19 cellular contexts compared by ENCODE assay signal in genomic region chr1:70211536-70211935, GRCh38. TPM values are rescaled to one million over a fixed set of nuclear protein-coding genes. Genes with fewer than 3 reads are reported as not detected.
DNase-seq lines count a peak whose midpoint lies in the region; ATAC-seq and TF ChIP-seq lines count a peak whose summit lies in the region.
"Had no signal": no experiment of that assay in that cellular context is flagged by ENCODE, and none has a peak within 500 bp of the region (broad histone marks: within the 10 kb centered on the region; RNA-seq: fewer than 3 reads in every experiment).

No MANE protein-coding gene starts in this region.

- H2AFZ ChIP-seq in DND-41 (ENCODE audit: low read depth, low read length) = no peak overlapping the region

- H4K20me1 ChIP-seq in DND-41 (ENCODE audit: insufficient read depth, low read length) = peaks cover 21% of the 10 kb centered on the region

- peak overlapping the region; percentile 5; the same call in 1 of the 2 replicates for H3K4me2 ChIP-seq in DND-41 (ENCODE audit: insufficient read depth, low read length)

- H3K36me3 Mint-ChIP-seq in activated T-cell treated with anti-CD3 and anti-CD28 coated beads, Interleukin-2, amount 50 U/mL, for 24 hours (ENCODE audit: low read depth) = peaks cover 73% of the 10 kb centered on the region
- H3K36me3 Mint-ChIP-seq in activated T-cell treated with anti-CD3 and anti-CD28 coated beads, Interleukin-2, amount 50 U/mL, for 4 hours (ENCODE audit: insufficient read depth) = peaks cover 17% of the 10 kb centered on the region
- H3K36me3 Mint-ChIP-seq in activated T-helper 17 cell treated with anti-CD3 and anti-CD28 coated beads, Interleukin-2, amount 50 U/mL, for 72 hours (ENCODE audit: low read depth) = peaks cover 65% of the 10 kb centered on the region
- peaks cover 0 to 7% (median 6%) of the 10 kb centered on the region in 3 donors for H3K36me3 Mint-ChIP-seq in immature natural killer cell
- peaks cover 2% of the 10 kb centered on the region for H3K36me3 Mint-ChIP-seq in mesothelial cell of epicardium

- no peak for DNase-seq in activated T-cell treated with anti-CD3 and anti-CD28 coated beads, Interleukin-2, amount 50 U/mL, for 24 hours
- no peak for DNase-seq in activated T-cell treated with anti-CD3 and anti-CD28 coated beads, Interleukin-2, amount 50 U/mL, for 4 hours
- no peak for DNase-seq in DND-41
- DNase-seq in immature natural killer cell = no peak
- no peak for DNase-seq in caudate nucleus (lab: John Stamatoyannopoulos, UW)
- DNase-seq in mesothelial cell of epicardium (ENCODE audit: low spot score in 2 of 2, unreplicated experiment in 2 of 2) = no peak
- DNase-seq: ACHN; CD8-positive, alpha-beta T cell; NCI-H1436 treated with DMSO at 0.1 percent for 48 hours; NCI-H2081 treated with DMSO at 0.1 percent for 48 hours; NCI-H345; NCI-H526 treated with DMSO at 0.1 percent for 48 hours; NK-92 treated with Interleukin-12 subunit alpha and Interleukin-12 subunit beta, amount 100 ng/mL, for 24 hours; OCI-M1 had no signal

- peaks cover 43% of the 10 kb centered on the region for H3K36me3 ChIP-seq in DND-41 (ENCODE audit: insufficient read depth, low read length)

- no peaks in the 10 kb centered on the region for H3K9me3 Mint-ChIP-seq in activated T-cell treated with anti-CD3 and anti-CD28 coated beads, Interleukin-2, amount 50 U/mL, for 24 hours
- H3K9me3 Mint-ChIP-seq in activated T-cell treated with anti-CD3 and anti-CD28 coated beads, Interleukin-2, amount 50 U/mL, for 4 hours = no peaks in the 10 kb centered on the region
- no peaks in the 10 kb centered on the region for H3K9me3 Mint-ChIP-seq in activated T-helper 17 cell treated with anti-CD3 and anti-CD28 coated beads, Interleukin-2, amount 50 U/mL, for 72 hours
- H3K9me3 Mint-ChIP-seq in immature natural killer cell (no peaks in the 10 kb centered on the region), mesothelial cell of epicardium (no peaks in the 10 kb centered on the region)
- H3K9me3 Mint-ChIP-seq: CD8-positive, alpha-beta T cell had no signal

- no peaks in the 10 kb centered on the region for H3K9me3 ChIP-seq in DND-41 (ENCODE audit: insufficient read depth, low read length, severe bottlenecking)
- H3K9me3 ChIP-seq: SJSA1 had no signal

- ATAC-seq in activated T-cell treated with anti-CD3 and anti-CD28 coated beads, Interleukin-2, amount 50 U/mL, for 4 hours = no peak
- ATAC-seq in DND-41 (ENCODE audit: insufficient read depth, low read depth) = no peak
- no peak for ATAC-seq in activated T-helper 17 cell treated with anti-CD3 and anti-CD28 coated beads, Interleukin-2, amount 50 U/mL, for 72 hours (replicated peaks)
- no peak for ATAC-seq in HG02885 (IDR thresholded peaks at IDR 0.05; ENCODE audit: poor library complexity, unreplicated experiment)
- ATAC-seq: CD8-positive, alpha-beta T cell had no signal

- H3K9ac ChIP-seq in DND-41 (ENCODE audit: low read depth, low read length) = no peak overlapping the region

- H3K4me1 Mint-ChIP-seq in activated T-cell treated with anti-CD3 and anti-CD28 coated beads, Interleukin-2, amount 50 U/mL, for 24 hours (ENCODE audit: low read depth) = peaks cover 56% of the 10 kb centered on the region
- peaks cover 45% of the 10 kb centered on the region for H3K4me1 Mint-ChIP-seq in activated T-cell treated with anti-CD3 and anti-CD28 coated beads, Interleukin-2, amount 50 U/mL, for 4 hours (ENCODE audit: low read depth)
- H3K4me1 Mint-ChIP-seq in activated T-helper 17 cell treated with anti-CD3 and anti-CD28 coated beads, Interleukin-2, amount 50 U/mL, for 72 hours = peaks cover 19% of the 10 kb centered on the region
- H3K4me1 Mint-ChIP-seq in immature natural killer cell (peaks cover 32 to 58% of the 10 kb centered on the region in 2 donors), mesothelial cell of epicardium (peaks cover 13% of the 10 kb centered on the region)

- H3K27ac ChIP-seq in DND-41 (ENCODE audit: low read length) = no peak overlapping the region
- H3K27ac ChIP-seq in caudate nucleus (ENCODE audit: low read depth, low read length) = no peak overlapping the region
- H3K27ac ChIP-seq: RWPE1, SJSA1 had no signal

- no peaks in the 10 kb centered on the region for H3K27me3 ChIP-seq in DND-41 (ENCODE audit: insufficient read depth, low read length, poor library complexity)
- H3K27me3 ChIP-seq: SJSA1 had no signal

- no peaks in the 10 kb centered on the region for H3K27me3 Mint-ChIP-seq in activated T-cell treated with anti-CD3 and anti-CD28 coated beads, Interleukin-2, amount 50 U/mL, for 24 hours
- no peaks in the 10 kb centered on the region for H3K27me3 Mint-ChIP-seq in activated T-cell treated with anti-CD3 and anti-CD28 coated beads, Interleukin-2, amount 50 U/mL, for 4 hours (ENCODE audit: low read depth)
- H3K27me3 Mint-ChIP-seq in activated T-helper 17 cell treated with anti-CD3 and anti-CD28 coated beads, Interleukin-2, amount 50 U/mL, for 72 hours = no peaks in the 10 kb centered on the region
- H3K27me3 Mint-ChIP-seq in immature natural killer cell (ENCODE audit: low read depth in 3 of 3) (peaks cover 0 to 3% (median 0%) of the 10 kb centered on the region in 3 donors), mesothelial cell of epicardium (ENCODE audit: low read depth) (no peaks in the 10 kb centered on the region)
- H3K27me3 Mint-ChIP-seq: B cell had no signal

- no peak overlapping the region for H3K4me3 ChIP-seq in DND-41 (ENCODE audit: low read depth in 1 of 2, low read length in 2 of 2)
- H3K4me3 ChIP-seq: SJSA1 had no signal

- TF ChIP-seq CTCF in DND-41 (IDR thresholded peaks at IDR 0.05; ENCODE audit: borderline replicate concordance, extremely low read depth, low read length, poor library complexity, severe bottlenecking) (no peak), mesothelial cell of epicardium (IDR thresholded peaks at IDR 0.05; ENCODE audit: unreplicated experiment) (no peak)

- H3K27ac Mint-ChIP-seq in activated T-cell treated with anti-CD3 and anti-CD28 coated beads, Interleukin-2, amount 50 U/mL, for 24 hours = peak overlapping the region; percentile 56
- peak overlapping the region; percentile 38 for H3K27ac Mint-ChIP-seq in activated T-helper 17 cell treated with anti-CD3 and anti-CD28 coated beads, Interleukin-2, amount 50 U/mL, for 72 hours
- peak overlapping the region in 5 of 6 donors; percentile 41 to 62 (median 57) for H3K27ac Mint-ChIP-seq in immature natural killer cell
- no peak overlapping the region for H3K27ac Mint-ChIP-seq in mesothelial cell of epicardium
- H3K27ac Mint-ChIP-seq: B cell; CD8-positive, alpha-beta T cell had no signal

- no peak overlapping the region for H3K4me3 Mint-ChIP-seq in activated T-cell treated with anti-CD3 and anti-CD28 coated beads, Interleukin-2, amount 50 U/mL, for 24 hours
- H3K4me3 Mint-ChIP-seq in activated T-cell treated with anti-CD3 and anti-CD28 coated beads, Interleukin-2, amount 50 U/mL, for 4 hours = no peak overlapping the region
- no peak overlapping the region for H3K4me3 Mint-ChIP-seq in activated T-helper 17 cell treated with anti-CD3 and anti-CD28 coated beads, Interleukin-2, amount 50 U/mL, for 72 hours
- H3K4me3 Mint-ChIP-seq in immature natural killer cell (no peak overlapping the region), mesothelial cell of epicardium (no peak overlapping the region)
- H3K4me3 Mint-ChIP-seq: B cell; CD8-positive, alpha-beta T cell had no signal

- peaks cover 100% of the 10 kb centered on the region for H3K79me2 ChIP-seq in DND-41 (ENCODE audit: insufficient read depth, low read length)

- peaks cover 39% of the 10 kb centered on the region for H3K4me1 ChIP-seq in DND-41 (ENCODE audit: insufficient read depth, low read length)
- H3K4me1 ChIP-seq: SJSA1 had no signal

RNA-seq across cellular contexts. Expression of gene LRRC40, which starts 6.2 kb away (rescaled TPM):
- 10 to 100 TPM; 16.5 to 19.2 (median 16.9) TPM for total RNA-seq in activated T-cell treated with anti-CD3 and anti-CD28 coated beads, Interleukin-2, amount 50 U/mL, for 4 hours
- 10 to 100 TPM; 21.4 to 24.0 TPM for total RNA-seq in activated T-helper 17 cell treated with anti-CD3 and anti-CD28 coated beads, Interleukin-2, amount 50 U/mL, for 72 hours
- 1 to 10 TPM; 5.4 to 8.7 (median 6.0) TPM for polyA plus RNA-seq in immature natural killer cell
- total RNA-seq in mesothelial cell of epicardium = 17.9 to 19.6 TPM (median 18.9 TPM) in 3 replicates

RNA-seq across cellular contexts. Expression of gene SRSF11, which starts 9.6 kb away (rescaled TPM):
- 100 to 1,000 TPM; 147 to 157 (median 156) TPM for total RNA-seq in activated T-cell treated with anti-CD3 and anti-CD28 coated beads, Interleukin-2, amount 50 U/mL, for 4 hours
- 100 to 1,000 TPM; 195 to 227 TPM for total RNA-seq in activated T-helper 17 cell treated with anti-CD3 and anti-CD28 coated beads, Interleukin-2, amount 50 U/mL, for 72 hours
- 100 to 1,000 TPM in 1 of 3 donors, 10 to 100 TPM in 2; 67.8 to 100 (median 76.7) TPM for polyA plus RNA-seq in immature natural killer cell
- 338 to 357 TPM (median 348 TPM) in 3 replicates for total RNA-seq in mesothelial cell of epicardium
